In the genomic region with DNA sequence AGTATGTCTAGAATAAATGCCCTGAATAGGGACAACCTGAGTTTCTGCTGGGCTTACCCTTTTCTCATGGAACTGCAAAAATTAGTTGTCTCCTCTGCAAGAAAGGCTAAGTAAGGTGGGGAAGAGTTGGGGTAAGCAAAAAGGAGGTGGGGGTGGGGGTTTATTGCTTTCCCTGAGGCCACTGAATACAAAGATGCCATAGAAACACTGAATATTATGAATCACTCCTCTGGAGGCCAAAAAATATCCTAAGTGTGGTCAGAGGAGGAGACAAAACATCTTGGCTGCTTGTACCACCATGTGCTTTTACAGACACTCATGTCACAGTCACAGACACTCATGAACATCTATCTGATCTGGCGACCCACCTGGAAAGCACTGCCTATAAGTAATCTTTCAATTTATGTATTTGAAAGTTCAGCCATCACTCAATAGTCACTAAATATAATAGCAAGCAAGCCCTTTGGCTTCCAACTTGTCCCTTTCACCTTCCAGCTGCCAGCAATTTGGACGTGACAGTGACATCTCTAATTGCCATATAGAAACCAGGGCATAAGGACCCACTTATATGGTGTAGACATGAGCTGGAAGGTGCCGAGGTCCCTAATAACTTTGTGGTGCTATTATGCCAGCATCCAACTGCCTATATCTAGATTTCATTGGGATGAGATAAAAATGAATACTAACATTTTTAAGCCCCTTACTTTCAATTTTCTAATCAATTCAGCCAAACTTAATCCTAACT, we compare ENCODE assay signal across 29 cellular contexts.
A peak's percentile ranks its signal among the peaks of the same experiment; 100 is the strongest.
DNase-seq lines count a peak whose midpoint lies in the region; ATAC-seq and TF ChIP-seq lines count a peak whose summit lies in the region.
"Had no signal": no experiment of that assay in that cellular context is flagged by ENCODE, and none has a peak within 500 bp of the region (broad histone marks: within the 10 kb centered on the region; RNA-seq: fewer than 3 reads in every experiment).

No MANE protein-coding gene starts in this region.

- H2AFZ ChIP-seq in mammary epithelial cell (ENCODE audit: low read depth, low read length), result no peak overlapping the region

- TF ChIP-seq CTCF in left ventricle myocardium inferior (IDR thresholded peaks at IDR 0.05; ENCODE audit: borderline replicate concordance), result no peak
- no peak for TF ChIP-seq CTCF in right atrium auricular region (IDR thresholded peaks at IDR 0.05)
- no peak for TF ChIP-seq CTCF in mammary epithelial cell (conservative IDR thresholded peaks at IDR 0.05 in 1 of 2, IDR thresholded peaks at IDR 0.05 in 1 of 2; ENCODE audit: extremely low read depth in 1 of 2, insufficient read depth in 1 of 2, low read depth in 1 of 2, low read length in 2 of 2)
- TF ChIP-seq CTCF in lower lobe of right lung (IDR thresholded peaks at IDR 0.05), result no peak
- TF ChIP-seq CTCF in vagina (IDR thresholded peaks at IDR 0.05), result no peak

- intact Hi-C loops in left ventricle myocardium inferior (cut with micrococcal nuclease) (no loop called here), mammary epithelial cell (cut with micrococcal nuclease) (loop anchor here (5.0 kb wide), 1 partner anchor 140 kb away; a partner anchor contains a TSS), lower lobe of right lung (cut with DNase I) (no loop called here), vagina (cut with DNase I) (no loop called here)

- H3K4me3 ChIP-seq in left ventricle myocardium inferior (no peak overlapping the region), right atrium auricular region (no peak overlapping the region), mammary epithelial cell (replicated peaks in 1 of 3; ENCODE audit: insufficient read depth in 1 of 3, low read depth in 2 of 3, low read length in 3 of 3) (no peak overlapping the region), lower lobe of right lung (no peak overlapping the region), vagina (no peak overlapping the region)
- H3K4me3 ChIP-seq: A549, HAP-1, heart left ventricle, lung, Peyer's patch, SJCRH30, skin epidermis had no signal

- BruUV-seq in mammary epithelial cell (replicated peaks; lab: Mats Ljungman, UMichigan), result no TSS peak

- H3K9ac ChIP-seq in mammary epithelial cell (ENCODE audit: insufficient read depth, low read length), result no peak overlapping the region

- TF ChIP-seq POLR2A in vagina (IDR thresholded peaks at IDR 0.05), result no peak

- ATAC-seq in lower lobe of right lung (no peak), HG03039 (IDR thresholded peaks at IDR 0.05; ENCODE audit: unreplicated experiment) (no peak), HG03460 (IDR thresholded peaks at IDR 0.05; ENCODE audit: unreplicated experiment) (no peak)
- ATAC-seq: A549; CD8-positive, alpha-beta T cell; natural killer cell had no signal

- H3K4me1 ChIP-seq in left ventricle myocardium inferior (peaks cover 54% of the 10 kb centered on the region), right atrium auricular region (peaks cover 0 to 33% of the 10 kb centered on the region in 2 donors), mammary epithelial cell (ENCODE audit: insufficient read depth, low read length) (no peaks in the 10 kb centered on the region), lower lobe of right lung (peaks cover 11% of the 10 kb centered on the region), vagina (peaks cover 8% of the 10 kb centered on the region)
- H3K4me1 ChIP-seq: A549, HAP-1, Peyer's patch, SJCRH30 had no signal

- peaks cover 2% of the 10 kb centered on the region for H4K20me1 ChIP-seq in mammary epithelial cell (ENCODE audit: insufficient read depth, low read length)

- H3K27ac ChIP-seq in left ventricle myocardium inferior (replicated peaks), result peak overlapping the region; percentile 70
- no peak overlapping the region for H3K27ac ChIP-seq in right atrium auricular region
- H3K27ac ChIP-seq in mammary epithelial cell (ENCODE audit: insufficient read depth, low read depth, low read length), result no peak overlapping the region
- H3K27ac ChIP-seq in lower lobe of right lung, result peak overlapping the region; percentile 73
- H3K27ac ChIP-seq in vagina, result peak overlapping the region; percentile 46
- H3K27ac ChIP-seq: A549, Peyer's patch, SJCRH30 had no signal

- H3K4me2 ChIP-seq in mammary epithelial cell (ENCODE audit: insufficient read depth, low read depth, low read length), result no peak overlapping the region
- H3K4me2 ChIP-seq: A549 had no signal

- H3K9me3 ChIP-seq in left ventricle myocardium inferior (replicated peaks) (no peaks in the 10 kb centered on the region), right atrium auricular region (no peaks in the 10 kb centered on the region), mammary epithelial cell (replicated peaks; ENCODE audit: insufficient read depth, low read length) (no peaks in the 10 kb centered on the region), lower lobe of right lung (no peaks in the 10 kb centered on the region), vagina (no peaks in the 10 kb centered on the region)
- H3K9me3 ChIP-seq: A549, BE2C, HAP-1, heart left ventricle, Peyer's patch, SJCRH30, thoracic aorta had no signal

- no peaks in the 10 kb centered on the region for H3K79me2 ChIP-seq in mammary epithelial cell (ENCODE audit: insufficient read depth, low read length)

- H3K36me3 ChIP-seq in left ventricle myocardium inferior (peaks cover 43% of the 10 kb centered on the region), right atrium auricular region (peaks cover 11% of the 10 kb centered on the region), mammary epithelial cell (ENCODE audit: insufficient read depth, low read length) (peaks cover 24% of the 10 kb centered on the region), lower lobe of right lung (peaks cover 56% of the 10 kb centered on the region), vagina (peaks cover 0 to 19% of the 10 kb centered on the region in 2 donors)
- H3K36me3 ChIP-seq: SJCRH30 had no signal

- in situ Hi-C loops in mammary epithelial cell (cut with MboI; ENCODE audit: low sequenced_read_pairs in 2 of 2) (no loop called here), ACHN (cut with HindIII; ENCODE audit: low pct_ligation_motif_present, low pct_unique_long_range_greater_than_20kb, low sequenced_read_pairs) (no loop called here)

- WGBS in mammary epithelial cell (ENCODE audit: low coverage, missing lambda C conversion rate), result 94% methylated on average over 3 of the region's 3 CpGs

- no peaks in the 10 kb centered on the region for H3K27me3 ChIP-seq in left ventricle myocardium inferior (ENCODE audit: low read depth)
- no peaks in the 10 kb centered on the region for H3K27me3 ChIP-seq in right atrium auricular region
- no peaks in the 10 kb centered on the region for H3K27me3 ChIP-seq in mammary epithelial cell (ENCODE audit: insufficient read depth, low read length)
- H3K27me3 ChIP-seq in lower lobe of right lung (ENCODE audit: low read depth), result no peaks in the 10 kb centered on the region
- no peaks in the 10 kb centered on the region for H3K27me3 ChIP-seq in vagina
- H3K27me3 ChIP-seq: BE2C, heart left ventricle, Peyer's patch, SJCRH30 had no signal

- CTCF ChIA-PET in mammary epithelial cell (lab: Charles Lee; ENCODE audit: low non-redundant PET), result no interaction called here

- no peak for DNase-seq in left ventricle myocardium inferior
- no peak for DNase-seq in right atrium auricular region (ENCODE audit: low spot score)
- peak; percentile 21 for DNase-seq in mammary epithelial cell
- DNase-seq in lower lobe of right lung, result no peak
- no peak for DNase-seq in vagina (ENCODE audit: extremely low spot score in 2 of 2)
- no peak for DNase-seq in ACHN
- DNase-seq: activated CD4-positive, alpha-beta T cell treated with anti-CD3 and anti-CD28 coated beads for 48 hours; activated T-cell treated with anti-CD3 and anti-CD28 coated beads for 4 hours; amniotic stem cell; BE2C; CD8-positive, alpha-beta T cell; Karpas-422; natural killer cell; NCI-H1436 treated with DMSO at 0.1 percent for 48 hours; NCI-H2081 treated with DMSO at 0.1 percent for 48 hours; NCI-H345; NCI-H748 treated with DMSO at 0.1 percent for 48 hours; Peyer's patch; SJCRH30; stimulated activated naive CD4-positive, alpha-beta T cell treated with Interleukin-2 at 50 U/mL for 16 hours; T1000 had no signal

- dilution Hi-C loops in mammary epithelial cell (cut with HindIII; ENCODE audit: low sequenced_read_pairs), result no loop called here

Comparison
In these comparisons a context has a peak if more than half of its experiments do, and no peak if none do; other contexts are left out.
1. H3K27ac ChIP-seq: peak in left ventricle myocardium inferior (single experiment), lower lobe of right lung (single experiment) and vagina (single experiment); none in right atrium auricular region (0 of 2) and mammary epithelial cell (single experiment).